8 cellular contexts compared by ENCODE assay signal in the genomic region with DNA sequence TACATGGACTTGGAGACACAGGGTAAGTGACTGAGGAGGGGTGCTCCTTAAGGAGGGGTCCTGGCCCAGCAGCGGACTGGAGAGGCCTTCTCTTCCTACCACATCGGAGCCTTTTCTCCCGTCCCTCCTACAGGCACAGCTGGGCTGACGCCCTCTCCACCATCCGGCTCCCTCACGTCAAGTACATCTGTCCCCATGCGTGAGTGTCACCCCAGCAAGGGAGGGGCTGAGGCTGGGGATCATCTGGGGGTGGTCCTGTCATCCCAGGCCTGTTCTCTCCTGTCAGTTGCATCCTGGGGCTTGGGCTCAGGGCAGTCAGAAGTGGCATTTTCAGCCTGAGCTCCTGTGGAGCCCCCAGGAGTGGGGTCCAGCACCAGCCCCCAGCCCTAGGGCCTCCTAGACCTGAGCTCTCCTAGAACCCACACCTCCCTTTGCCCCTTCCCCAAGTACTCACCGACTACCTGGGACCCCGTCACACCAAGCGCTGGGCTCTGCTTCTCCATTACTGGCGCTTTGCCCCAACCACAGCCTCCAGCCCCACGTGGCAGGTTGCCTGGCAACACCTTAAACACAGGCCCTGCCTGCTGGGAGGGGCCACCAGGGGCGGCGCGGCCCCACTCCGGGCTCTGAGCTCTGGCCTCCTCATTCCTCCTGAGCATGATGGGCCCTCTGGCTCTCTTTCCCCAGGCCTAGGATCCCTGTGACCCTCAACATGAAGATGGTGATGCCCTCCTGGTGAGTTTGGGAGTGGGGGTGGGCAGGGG. TPM values are rescaled to one million over a fixed set of nuclear protein-coding genes. Genes with fewer than 3 reads are reported as not detected.
A peak's percentile ranks its signal among the peaks of the same experiment; 100 is the strongest.
DNase-seq lines count a peak whose midpoint lies in the region; ATAC-seq and TF ChIP-seq lines count a peak whose summit lies in the region.

No MANE protein-coding gene starts in this region.

- no peak for ATAC-seq in activated CD4-positive, alpha-beta T cell treated with anti-CD3 and anti-CD28 coated beads for 36 hours
- peak; percentile 7 for ATAC-seq in activated CD8-positive, alpha-beta T cell treated with anti-CD3 and anti-CD28 coated beads for 36 hours
- peak; percentile 8 for ATAC-seq in stimulated activated effector memory CD8-positive, alpha-beta T cell treated with anti-CD3 and anti-CD28 coated beads, Interleukin-12 subunit alpha, Interleukin-12 subunit beta, amount 100 ng/mL, for 72 hours
- ATAC-seq in HG02678 (IDR thresholded peaks at IDR 0.05; ENCODE audit: unreplicated experiment) (no peak), GM21447 (IDR thresholded peaks at IDR 0.05; ENCODE audit: unreplicated experiment) (no peak)

- CTCF ChIA-PET in activated CD4-positive, alpha-beta T cell treated with anti-CD3 and anti-CD28 coated beads for 36 hours (lab: Charles Lee): no interaction called here
- CTCF ChIA-PET in activated CD8-positive, alpha-beta T cell treated with anti-CD3 and anti-CD28 coated beads for 36 hours (lab: Charles Lee): interaction anchor here (0.8 to 4.1 kb wide), 3 partner anchors 17 to 31 kb away, joined by 3 to 14 read pairs (median 3); no protein-coding TSS in a partner anchor

- POLR2A ChIA-PET in activated CD4-positive, alpha-beta T cell treated with anti-CD3 and anti-CD28 coated beads for 36 hours (lab: Charles Lee): no interaction called here
- POLR2A ChIA-PET in activated CD8-positive, alpha-beta T cell treated with anti-CD3 and anti-CD28 coated beads for 36 hours (lab: Charles Lee): interaction anchor here (0.8 to 16.5 kb wide), 4 partner anchors 8 to 187 kb away, joined by 3 to 168 read pairs (median 16); a partner anchor contains a TSS

- intact Hi-C loops in activated CD4-positive, alpha-beta T cell treated with anti-CD3 and anti-CD28 coated beads for 36 hours (cut with DNase I, micrococcal nuclease): no loop called here
- intact Hi-C loops in activated CD8-positive, alpha-beta T cell treated with anti-CD3 and anti-CD28 coated beads for 36 hours (cut with micrococcal nuclease): no loop called here

- peak; percentile 63 for DNase-seq in activated CD4-positive, alpha-beta T cell treated with anti-CD3 and anti-CD28 coated beads for 36 hours
- no peak for DNase-seq in activated CD4-positive, alpha-beta T cell treated with anti-CD3 and anti-CD28 coated beads for 4 hours
- peak; percentile 60 for DNase-seq in activated CD8-positive, alpha-beta T cell treated with anti-CD3 and anti-CD28 coated beads for 36 hours
- DNase-seq in glomerular visceral epithelial cell (ENCODE audit: extremely low spot score): peak; percentile 74
- no peak for DNase-seq in stimulated activated effector memory CD8-positive, alpha-beta T cell treated with anti-CD3 and anti-CD28 coated beads, Interleukin-12 subunit alpha, Interleukin-12 subunit beta, amount 100 ng/mL, for 72 hours (ENCODE audit: low spot score in 2 of 2)
- no peak for DNase-seq in HK-2 (ENCODE audit: unreplicated experiment)

- no peak for TF ChIP-seq CTCF in activated CD8-positive, alpha-beta T cell treated with anti-CD3 and anti-CD28 coated beads for 36 hours (IDR thresholded peaks at IDR 0.05)

- H3K4me3 Mint-ChIP-seq in activated CD4-positive, alpha-beta T cell treated with anti-CD3 and anti-CD28 coated beads for 36 hours: peak overlapping the region; percentile 7
- peak overlapping the region; percentile 99 for H3K4me3 Mint-ChIP-seq in activated CD8-positive, alpha-beta T cell treated with anti-CD3 and anti-CD28 coated beads for 36 hours
- peak overlapping the region; percentile 100 for H3K4me3 Mint-ChIP-seq in stimulated activated effector memory CD8-positive, alpha-beta T cell treated with anti-CD3 and anti-CD28 coated beads, Interleukin-12 subunit alpha, Interleukin-12 subunit beta, amount 100 ng/mL, for 72 hours

- no peaks in the 10 kb centered on the region for H3K27me3 Mint-ChIP-seq in activated CD4-positive, alpha-beta T cell treated with anti-CD3 and anti-CD28 coated beads for 36 hours
- no peaks in the 10 kb centered on the region for H3K27me3 Mint-ChIP-seq in activated CD8-positive, alpha-beta T cell treated with anti-CD3 and anti-CD28 coated beads for 36 hours

- H3K4me1 Mint-ChIP-seq in activated CD4-positive, alpha-beta T cell treated with anti-CD3 and anti-CD28 coated beads for 36 hours: peaks cover 13% of the 10 kb centered on the region
- H3K4me1 Mint-ChIP-seq in activated CD8-positive, alpha-beta T cell treated with anti-CD3 and anti-CD28 coated beads for 36 hours (ENCODE audit: low read depth): peaks cover 20% of the 10 kb centered on the region
- peaks cover 44% of the 10 kb centered on the region for H3K4me1 Mint-ChIP-seq in stimulated activated effector memory CD8-positive, alpha-beta T cell treated with anti-CD3 and anti-CD28 coated beads, Interleukin-12 subunit alpha, Interleukin-12 subunit beta, amount 100 ng/mL, for 72 hours

- H3K27ac Mint-ChIP-seq in activated CD4-positive, alpha-beta T cell treated with anti-CD3 and anti-CD28 coated beads for 36 hours: no peak overlapping the region
- peak overlapping the region; percentile 42 for H3K27ac Mint-ChIP-seq in activated CD8-positive, alpha-beta T cell treated with anti-CD3 and anti-CD28 coated beads for 36 hours
- H3K27ac Mint-ChIP-seq in stimulated activated effector memory CD8-positive, alpha-beta T cell treated with anti-CD3 and anti-CD28 coated beads, Interleukin-12 subunit alpha, Interleukin-12 subunit beta, amount 100 ng/mL, for 72 hours: peak overlapping the region; percentile 97

- peaks cover 14% of the 10 kb centered on the region for H3K36me3 Mint-ChIP-seq in activated CD4-positive, alpha-beta T cell treated with anti-CD3 and anti-CD28 coated beads for 36 hours (ENCODE audit: low read depth)
- peaks cover 25% of the 10 kb centered on the region for H3K36me3 Mint-ChIP-seq in activated CD8-positive, alpha-beta T cell treated with anti-CD3 and anti-CD28 coated beads for 36 hours (ENCODE audit: low read depth)
- peaks cover 86% of the 10 kb centered on the region for H3K36me3 Mint-ChIP-seq in stimulated activated effector memory CD8-positive, alpha-beta T cell treated with anti-CD3 and anti-CD28 coated beads, Interleukin-12 subunit alpha, Interleukin-12 subunit beta, amount 100 ng/mL, for 72 hours

- no peaks in the 10 kb centered on the region for H3K9me3 Mint-ChIP-seq in activated CD4-positive, alpha-beta T cell treated with anti-CD3 and anti-CD28 coated beads for 36 hours (ENCODE audit: low read depth)
- no peaks in the 10 kb centered on the region for H3K9me3 Mint-ChIP-seq in activated CD8-positive, alpha-beta T cell treated with anti-CD3 and anti-CD28 coated beads for 36 hours
- no peaks in the 10 kb centered on the region for H3K9me3 Mint-ChIP-seq in stimulated activated effector memory CD8-positive, alpha-beta T cell treated with anti-CD3 and anti-CD28 coated beads, Interleukin-12 subunit alpha, Interleukin-12 subunit beta, amount 100 ng/mL, for 72 hours

RNA-seq across cellular contexts. Expression of a gene that starts 2.3 kb away (rescaled TPM):
- 10 to 100 TPM; 55.0 to 64.8 TPM for total RNA-seq in activated CD4-positive, alpha-beta T cell treated with anti-CD3 and anti-CD28 coated beads for 36 hours
- total RNA-seq in activated CD8-positive, alpha-beta T cell treated with anti-CD3 and anti-CD28 coated beads for 36 hours: 10 to 100 TPM; 57.0 to 59.2 TPM

RNA-seq across cellular contexts. Expression of a gene that starts 7.4 kb away (rescaled TPM):
- 10 to 100 TPM; 27.4 to 35.6 TPM for total RNA-seq in activated CD4-positive, alpha-beta T cell treated with anti-CD3 and anti-CD28 coated beads for 36 hours
- 10 to 100 TPM; 40.7 to 43.6 TPM for total RNA-seq in activated CD8-positive, alpha-beta T cell treated with anti-CD3 and anti-CD28 coated beads for 36 hours

RNA-seq across cellular contexts. Expression of a gene that starts 15.0 kb away (rescaled TPM):
- 10 to 100 TPM; 53.1 to 64.1 TPM for total RNA-seq in activated CD4-positive, alpha-beta T cell treated with anti-CD3 and anti-CD28 coated beads for 36 hours
- 10 to 100 TPM; 65.8 to 65.9 TPM for total RNA-seq in activated CD8-positive, alpha-beta T cell treated with anti-CD3 and anti-CD28 coated beads for 36 hours

RNA-seq across cellular contexts. Expression of a gene that starts 32.0 kb away (rescaled TPM):
- 10 to 100 TPM; 31.9 to 46.0 TPM for total RNA-seq in activated CD4-positive, alpha-beta T cell treated with anti-CD3 and anti-CD28 coated beads for 36 hours
- total RNA-seq in activated CD8-positive, alpha-beta T cell treated with anti-CD3 and anti-CD28 coated beads for 36 hours: 10 to 100 TPM; 44.9 to 46.0 TPM

RNA-seq across cellular contexts. Expression of a gene that starts 49.9 kb away (rescaled TPM):
- total RNA-seq in activated CD4-positive, alpha-beta T cell treated with anti-CD3 and anti-CD28 coated beads for 36 hours: 10 to 100 TPM; 34.5 to 38.6 TPM
- total RNA-seq in activated CD8-positive, alpha-beta T cell treated with anti-CD3 and anti-CD28 coated beads for 36 hours: 10 to 100 TPM; 29.7 to 29.9 TPM

Comparison
In these comparisons a context has a peak if more than half of its experiments do, and no peak if none do; other contexts are left out.
1. DNase-seq: peak in activated CD4-positive, alpha-beta T cell treated with anti-CD3 and anti-CD28 coated beads for 36 hours (single experiment), activated CD8-positive, alpha-beta T cell treated with anti-CD3 and anti-CD28 coated beads for 36 hours (single experiment) and glomerular visceral epithelial cell (single experiment); none in activated CD4-positive, alpha-beta T cell treated with anti-CD3 and anti-CD28 coated beads for 4 hours (0 of 2), stimulated activated effector memory CD8-positive, alpha-beta T cell treated with anti-CD3 and anti-CD28 coated beads, Interleukin-12 subunit alpha, Interleukin-12 subunit beta, amount 100 ng/mL, for 72 hours (0 of 2) and HK-2 (single experiment).
2. ATAC-seq: peak in activated CD8-positive, alpha-beta T cell treated with anti-CD3 and anti-CD28 coated beads for 36 hours (single experiment) and stimulated activated effector memory CD8-positive, alpha-beta T cell treated with anti-CD3 and anti-CD28 coated beads, Interleukin-12 subunit alpha, Interleukin-12 subunit beta, amount 100 ng/mL, for 72 hours (single experiment); none in activated CD4-positive, alpha-beta T cell treated with anti-CD3 and anti-CD28 coated beads for 36 hours (single experiment), HG02678 (single experiment) and GM21447 (single experiment).
3. H3K4me3 Mint-ChIP-seq: peak in every context shown above with its lines; median percentile 100 in stimulated activated effector memory CD8-positive, alpha-beta T cell treated with anti-CD3 and anti-CD28 coated beads, Interleukin-12 subunit alpha, Interleukin-12 subunit beta, amount 100 ng/mL, for 72 hours; 99 in activated CD8-positive, alpha-beta T cell treated with anti-CD3 and anti-CD28 coated beads for 36 hours; 7 in activated CD4-positive, alpha-beta T cell treated with anti-CD3 and anti-CD28 coated beads for 36 hours.